In the genomic region with DNA sequence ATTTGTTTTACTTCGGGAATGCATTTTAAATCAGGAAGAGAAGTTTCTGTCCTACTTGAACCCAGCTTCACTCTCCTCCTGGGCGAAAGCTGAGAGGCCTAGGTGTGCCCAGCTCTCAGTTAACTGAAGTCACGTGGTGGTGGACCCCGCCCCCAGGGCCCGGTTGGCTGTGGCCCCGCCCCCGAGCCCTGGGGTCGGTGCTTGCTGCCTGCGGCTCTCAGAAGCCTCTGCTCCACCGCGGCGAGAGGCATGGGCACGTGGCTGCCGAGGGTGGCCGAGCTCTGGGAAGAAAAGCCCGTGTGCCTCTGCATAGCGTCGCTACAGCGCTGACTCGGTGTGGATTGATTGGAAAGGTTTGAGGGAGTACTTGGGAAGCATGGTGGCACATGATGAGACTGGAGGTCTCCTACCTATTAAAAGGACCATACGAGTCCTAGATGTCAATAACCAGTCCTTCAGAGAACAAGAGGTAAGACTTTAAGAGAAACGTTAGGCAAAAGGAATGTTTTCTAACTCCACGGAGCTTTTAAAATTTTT, we compare ENCODE assay signal across 8 cellular contexts. TPM values are rescaled to one million over a fixed set of nuclear protein-coding genes. Genes with fewer than 3 reads are reported as not detected.
DNase-seq lines count a peak whose midpoint lies in the region; ATAC-seq, FAIRE-seq and TF ChIP-seq lines count a peak whose summit lies in the region.

No MANE protein-coding gene starts in this region.

- no peaks in the 10 kb centered on the region for H3K9me1 ChIP-seq in keratinocyte (ENCODE audit: control insufficient read depth, extremely low read depth, insufficient read depth, low read length)

- no peaks in the 10 kb centered on the region for H4K20me1 ChIP-seq in keratinocyte (ENCODE audit: control insufficient read depth, extremely low read depth, insufficient read depth, low read length)

- no peaks in the 10 kb centered on the region for H3K27me3 ChIP-seq in keratinocyte (ENCODE audit: control insufficient read depth, extremely low read depth, insufficient read depth, low read length)

- H3K4me2 ChIP-seq in keratinocyte (ENCODE audit: control insufficient read depth, extremely low read depth, insufficient read depth, low read depth, low read length) = peak overlapping the region; percentile 96

- H3K4me3 ChIP-seq in AG10803 (ENCODE audit: low read length) (peak overlapping the region; percentile 68), keratinocyte (ENCODE audit: control insufficient read depth in 2 of 3, extremely low read depth in 1 of 3, insufficient read depth in 2 of 3, low read depth in 1 of 3, low read length in 3 of 3) (peak overlapping the region; percentile 70 to 84 (median 80))

- peaks cover 71% of the 10 kb centered on the region for H3K79me2 ChIP-seq in keratinocyte (ENCODE audit: control insufficient read depth, insufficient read depth, low read length)

- H3K27ac ChIP-seq in keratinocyte (ENCODE audit: control insufficient read depth, insufficient read depth, low read length) = peak overlapping the region; percentile 94

- no peak overlapping the region for H2AFZ ChIP-seq in keratinocyte (ENCODE audit: control insufficient read depth, low read length)

- DNase-seq in AG10803 (ENCODE audit: low read depth) (peak; percentile 82), MV-4-11 (lab: John Stamatoyannopoulos, UW) (peak; percentile 34), keratinocyte (ENCODE audit: low read depth, low spot score) (no peak)
- DNase-seq in central memory CD4-positive, alpha-beta T cell = peak; percentile 46
- DNase-seq in stimulated activated CD4-positive, alpha-beta T cell treated with anti-CD3 and anti-CD28 coated beads, Interleukin-12 subunit alpha, Interleukin-12 subunit beta, amount 100 ng/mL, for 4 hours = peak; percentile 76

- peak; percentile 79 for FAIRE-seq in keratinocyte (lab: Jason Lieb, UNC)

- no peaks in the 10 kb centered on the region for H3K9me3 ChIP-seq in keratinocyte (ENCODE audit: control insufficient read depth, low read depth, low read length)

- dilution Hi-C loops in keratinocyte (cut with MboI; ENCODE audit: extremely low pct_ligation_motif_present, low sequenced_read_pairs) = no loop called here

- no peak for TF ChIP-seq CTCF in AG10803 (conservative IDR thresholded peaks at IDR 0.05; ENCODE audit: low read length)
- peak in 1 of 3 experiments; percentile 0 for TF ChIP-seq CTCF in keratinocyte (optimal IDR thresholded peaks at IDR 0.05 in 1 of 3, IDR thresholded peaks at IDR 0.05 in 1 of 3, conservative IDR thresholded peaks at IDR 0.05 in 1 of 3; ENCODE audit: extremely low read depth in 1 of 3, insufficient read depth in 2 of 3, low read length in 3 of 3)

- ATAC-seq in GM21381 (IDR thresholded peaks at IDR 0.05; ENCODE audit: unreplicated experiment) = peak; percentile 44
- peak; percentile 60 to 64 for ATAC-seq in activated CD4-positive, CD25-positive, alpha-beta regulatory T cell treated with anti-CD3 and anti-CD28 coated beads, Interleukin-2, amount 50 U/mL, for 24 hours
- ATAC-seq in HG02852 (IDR thresholded peaks at IDR 0.05; ENCODE audit: unreplicated experiment) = no peak

- H3K9ac ChIP-seq in keratinocyte (ENCODE audit: control insufficient read depth, extremely low read depth, insufficient read depth, low read length) = peak overlapping the region; percentile 90

- peaks cover 12% of the 10 kb centered on the region for H3K4me1 ChIP-seq in keratinocyte (ENCODE audit: control insufficient read depth, extremely low read depth, insufficient read depth, low read length)

- peaks cover 0 to 2% of the 10 kb centered on the region in 2 experiments for H3K36me3 ChIP-seq in keratinocyte (ENCODE audit: control insufficient read depth in 2 of 2, extremely low read depth in 1 of 2, insufficient read depth in 2 of 2, low read length in 2 of 2)

RNA-seq across cellular contexts. Expression of a gene that starts 34.1 kb away (rescaled TPM):
- polyA plus RNA-seq in keratinocyte = 129 to 233 TPM (median 214 TPM) in 3 replicates
- 36.9 TPM for polyA plus RNA-seq in keratinocyte (2011; ENCODE audit: low read depth)
- 93.0 and 144 TPM in 2 replicates for polyA plus RNA-seq in keratinocyte (2011; cell fraction: cytosol; rRNA removed)
- 96.8 and 100 TPM in 2 replicates for polyA plus RNA-seq in keratinocyte (2011; cell fraction: nucleus; rRNA removed)
- 50.5 and 127 TPM in 2 replicates for polyA plus RNA-seq in keratinocyte (2012; ENCODE audit: low replicate concordance)
- polyA minus RNA-seq in keratinocyte = 148 to 294 TPM (median 162 TPM) in 3 replicates
- 227 TPM for polyA minus RNA-seq in keratinocyte (2011; cell fraction: cytosol; rRNA and poly(A)+ RNA removed)
- 90.2 and 144 TPM in 2 replicates for polyA minus RNA-seq in keratinocyte (2011; cell fraction: nucleus; rRNA and poly(A)+ RNA removed)

RNA-seq across cellular contexts. Expression of a gene that starts 41.8 kb away (rescaled TPM):
- polyA plus RNA-seq in keratinocyte = 1.5 to 2.6 TPM (median 2.6 TPM) in 3 replicates
- not detected for polyA plus RNA-seq in keratinocyte (2011; ENCODE audit: low read depth)
- 1.2 and 1.4 TPM in 2 replicates for polyA plus RNA-seq in keratinocyte (2011; cell fraction: cytosol; rRNA removed)
- 2.1 TPM in 2 replicates for polyA plus RNA-seq in keratinocyte (2011; cell fraction: nucleus; rRNA removed)
- polyA plus RNA-seq in keratinocyte (2012; ENCODE audit: low replicate concordance) = 0.10 and 1.9 TPM in 2 replicates
- polyA minus RNA-seq in keratinocyte = 2.8 to 2.9 TPM in 2 of 3 replicates, not detected in the other
- not detected for polyA minus RNA-seq in keratinocyte (2011; cell fraction: cytosol; rRNA and poly(A)+ RNA removed)
- polyA minus RNA-seq in keratinocyte (2011; cell fraction: nucleus; rRNA and poly(A)+ RNA removed) = 0.74 and 0.93 TPM in 2 replicates

RNA-seq across cellular contexts. Expression of a gene that starts 52.9 kb away (rescaled TPM):
- 5.7 to 11.4 TPM (median 7.3 TPM) in 3 replicates for polyA plus RNA-seq in keratinocyte
- polyA plus RNA-seq in keratinocyte (2011; ENCODE audit: low read depth) = 251 TPM
- polyA plus RNA-seq in keratinocyte (2011; cell fraction: cytosol; rRNA removed) = 2.1 and 5.6 TPM in 2 replicates
- 5.2 and 5.9 TPM in 2 replicates for polyA plus RNA-seq in keratinocyte (2011; cell fraction: nucleus; rRNA removed)
- 19.1 and 439 TPM in 2 replicates for polyA plus RNA-seq in keratinocyte (2012; ENCODE audit: low replicate concordance)
- 0.39 to 0.66 TPM in 2 of 3 replicates, not detected in the other for polyA minus RNA-seq in keratinocyte
- polyA minus RNA-seq in keratinocyte (2011; cell fraction: cytosol; rRNA and poly(A)+ RNA removed) = 4.0 TPM
- 4.1 and 6.1 TPM in 2 replicates for polyA minus RNA-seq in keratinocyte (2011; cell fraction: nucleus; rRNA and poly(A)+ RNA removed)
